In the genomic region with DNA sequence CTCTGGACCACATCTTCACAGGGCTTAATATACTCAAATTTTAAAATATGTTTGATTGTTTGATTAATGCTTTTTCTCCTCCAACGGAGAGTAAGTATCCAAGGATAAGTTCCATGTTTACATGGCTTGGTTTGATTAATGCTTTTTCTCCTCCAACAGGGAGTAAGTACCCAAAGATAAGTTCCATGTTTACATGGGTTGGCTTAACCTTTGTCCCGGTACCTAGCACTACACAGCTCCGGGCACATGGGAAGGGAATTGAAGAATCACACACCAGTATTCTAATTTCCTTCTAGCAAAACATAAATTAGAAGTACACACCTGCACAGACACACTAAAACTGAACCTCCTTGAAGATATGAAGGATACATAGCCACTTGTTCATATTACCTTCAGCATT, we compare ENCODE assay signal across 26 cellular contexts.
DNase-seq lines count a peak whose midpoint lies in the region; ATAC-seq and TF ChIP-seq lines count a peak whose summit lies in the region.
"Had no signal": no experiment of that assay in that cellular context is flagged by ENCODE, and none has a peak within 500 bp of the region (broad histone marks: within the 10 kb centered on the region; RNA-seq: fewer than 3 reads in every experiment).

No MANE protein-coding gene starts in this region.

- no peak for TF ChIP-seq EP300 in stomach (IDR thresholded peaks at IDR 0.05)

- H3K27ac ChIP-seq in body of pancreas, result peak overlapping the region in 1 of 4 donors; percentile 41
- H3K27ac ChIP-seq in right lobe of liver, result peak overlapping the region in 2 of 3 donors; percentile 22 to 36
- peak overlapping the region in 4 of 5 donors; percentile 27 to 59 (median 48) for H3K27ac ChIP-seq in stomach
- H3K27ac ChIP-seq in left lung, result no peak overlapping the region
- H3K27ac ChIP-seq: 22Rv1, BLaER1, Peyer's patch had no signal

- H3K27me3 ChIP-seq in body of pancreas (no peaks in the 10 kb centered on the region), right lobe of liver (no peaks in the 10 kb centered on the region), stomach (no peaks in the 10 kb centered on the region), left lung (no peaks in the 10 kb centered on the region)
- H3K27me3 ChIP-seq: BLaER1, Peyer's patch had no signal

- TF ChIP-seq CTCF in body of pancreas (IDR thresholded peaks at IDR 0.05) (no peak), right lobe of liver (IDR thresholded peaks at IDR 0.05) (no peak), stomach (IDR thresholded peaks at IDR 0.05) (no peak), left lung (IDR thresholded peaks at IDR 0.05) (no peak)

- H3K27ac Mint-ChIP-seq in activated naive CD8-positive, alpha-beta T cell treated with anti-CD3 and anti-CD28 coated beads for 36 hours, result peak overlapping the region; percentile 17
- no peak overlapping the region for H3K27ac Mint-ChIP-seq in activated naive CD8-positive, alpha-beta T cell treated with anti-CD3 and anti-CD28 coated beads, Interleukin-2, amount 50 U/mL, for 24 hours
- no peak overlapping the region for H3K27ac Mint-ChIP-seq in effector memory CD8-positive, alpha-beta T cell
- H3K27ac Mint-ChIP-seq: CD4-positive, alpha-beta T cell had no signal

- H3K4me1 ChIP-seq in body of pancreas, result peaks cover 26% of the 10 kb centered on the region
- peaks cover 0 to 18% (median 0%) of the 10 kb centered on the region in 4 donors for H3K4me1 ChIP-seq in right lobe of liver
- peaks cover 14 to 69% (median 43%) of the 10 kb centered on the region in 4 donors for H3K4me1 ChIP-seq in stomach
- peaks cover 0 to 7% of the 10 kb centered on the region in 2 donors for H3K4me1 ChIP-seq in left lung

- H3K4me3 Mint-ChIP-seq in activated naive CD8-positive, alpha-beta T cell treated with anti-CD3 and anti-CD28 coated beads for 36 hours, result no peak overlapping the region
- H3K4me3 Mint-ChIP-seq in activated naive CD8-positive, alpha-beta T cell treated with anti-CD3 and anti-CD28 coated beads, Interleukin-2, amount 50 U/mL, for 24 hours, result no peak overlapping the region
- no peak overlapping the region for H3K4me3 Mint-ChIP-seq in effector memory CD8-positive, alpha-beta T cell
- H3K4me3 Mint-ChIP-seq: CD4-positive, alpha-beta T cell had no signal

- DNase-seq in activated naive CD8-positive, alpha-beta T cell treated with anti-CD3 and anti-CD28 coated beads for 36 hours, result no peak
- DNase-seq in activated naive CD8-positive, alpha-beta T cell treated with anti-CD3 and anti-CD28 coated beads, Interleukin-2, amount 50 U/mL, for 24 hours, result no peak
- peak in 1 of 4 donors; percentile 27 for DNase-seq in body of pancreas
- no peak for DNase-seq in right lobe of liver
- no peak for DNase-seq in stomach
- no peak for DNase-seq in left lung
- no peak for DNase-seq in effector memory CD8-positive, alpha-beta T cell
- no peak for DNase-seq in ureter (ENCODE audit: low spot score)
- DNase-seq: ACHN; CD4-positive, alpha-beta T cell; COR-L47; DND-41; GOT3; HCEC 1CT; IMR-90; MV-4-11; NCI-H1417; NCI-H187 treated with DMSO at 0.1 percent for 48 hours; NCI-H2227 treated with DMSO at 0.1 percent for 48 hours; NCI-H510A; NCI-H748 treated with DMSO at 0.1 percent for 48 hours; NK-92 treated with Interleukin-12 subunit alpha and Interleukin-12 subunit beta, amount 100 ng/mL, for 24 hours; Peyer's patch had no signal

- H3K36me3 Mint-ChIP-seq in activated naive CD8-positive, alpha-beta T cell treated with anti-CD3 and anti-CD28 coated beads for 36 hours, result peaks cover 12% of the 10 kb centered on the region
- peaks cover 16% of the 10 kb centered on the region for H3K36me3 Mint-ChIP-seq in activated naive CD8-positive, alpha-beta T cell treated with anti-CD3 and anti-CD28 coated beads, Interleukin-2, amount 50 U/mL, for 24 hours (ENCODE audit: low read depth)
- H3K36me3 Mint-ChIP-seq in effector memory CD8-positive, alpha-beta T cell (ENCODE audit: insufficient read depth), result peaks cover 64% of the 10 kb centered on the region

- H3K36me3 ChIP-seq in body of pancreas (replicated peaks in 1 of 2; ENCODE audit: insufficient read depth in 1 of 2, low read depth in 2 of 2), result peaks cover 0 to 2% of the 10 kb centered on the region in 2 donors
- H3K36me3 ChIP-seq in right lobe of liver, result peaks cover 0 to 2% (median 0%) of the 10 kb centered on the region in 4 donors
- H3K36me3 ChIP-seq in stomach, result peaks cover 0 to 12% (median 5%) of the 10 kb centered on the region in 4 donors
- peaks cover 0 to 26% of the 10 kb centered on the region in 2 donors for H3K36me3 ChIP-seq in left lung

- 20 to 35% methylated on average over 3 of the region's 3 CpGs for WGBS in body of pancreas, 2 donors
- WGBS in right lobe of liver (ENCODE audit: insufficient coverage, low coverage, low lambda C conversion rate, missing lambda C conversion rate), result 19% methylated on average over 3 of the region's 3 CpGs
- 25 to 46% (median 32%) methylated on average over 3 of the region's 3 CpGs for WGBS in stomach, 5 donors

- no peaks in the 10 kb centered on the region for H3K27me3 Mint-ChIP-seq in activated naive CD8-positive, alpha-beta T cell treated with anti-CD3 and anti-CD28 coated beads for 36 hours
- H3K27me3 Mint-ChIP-seq in activated naive CD8-positive, alpha-beta T cell treated with anti-CD3 and anti-CD28 coated beads, Interleukin-2, amount 50 U/mL, for 24 hours, result no peaks in the 10 kb centered on the region
- no peaks in the 10 kb centered on the region for H3K27me3 Mint-ChIP-seq in effector memory CD8-positive, alpha-beta T cell
- H3K27me3 Mint-ChIP-seq: CD4-positive, alpha-beta T cell had no signal

- H3K9me3 ChIP-seq in body of pancreas (no peaks in the 10 kb centered on the region), right lobe of liver (no peaks in the 10 kb centered on the region), stomach (no peaks in the 10 kb centered on the region), left lung (no peaks in the 10 kb centered on the region)
- H3K9me3 ChIP-seq: BLaER1, Peyer's patch had no signal

- intact Hi-C loops in body of pancreas (cut with DNase I), result loop anchor here (10.0 kb wide), 1 partner anchor 164 kb away; no protein-coding TSS in a partner anchor
- intact Hi-C loops in right lobe of liver (cut with DNase I), result loop anchor here (10.0 kb wide), 1 partner anchor 164 kb away; no protein-coding TSS in a partner anchor
- intact Hi-C loops in stomach (cut with DNase I; ENCODE audit: low total_unique reads), result loop anchor here (10.0 kb wide), 1 partner anchor 164 kb away; no protein-coding TSS in a partner anchor
- intact Hi-C loops in left lung (cut with DNase I), result loop anchor here in 1 of 2 donors (10.0 kb wide), 1 partner anchor 164 kb away; no protein-coding TSS in a partner anchor

- TF ChIP-seq POLR2A in body of pancreas (IDR thresholded peaks at IDR 0.05) (no peak), right lobe of liver (IDR thresholded peaks at IDR 0.05) (no peak), stomach (IDR thresholded peaks at IDR 0.05) (no peak)

- H3K4me1 Mint-ChIP-seq in activated naive CD8-positive, alpha-beta T cell treated with anti-CD3 and anti-CD28 coated beads for 36 hours, result peaks cover 25% of the 10 kb centered on the region
- peaks cover 28% of the 10 kb centered on the region for H3K4me1 Mint-ChIP-seq in activated naive CD8-positive, alpha-beta T cell treated with anti-CD3 and anti-CD28 coated beads, Interleukin-2, amount 50 U/mL, for 24 hours
- peaks cover 10 to 23% of the 10 kb centered on the region in 2 donors for H3K4me1 Mint-ChIP-seq in effector memory CD8-positive, alpha-beta T cell (ENCODE audit: low read depth in 2 of 2)

- H3K4me3 ChIP-seq in body of pancreas (no peak overlapping the region), right lobe of liver (no peak overlapping the region), stomach (no peak overlapping the region), left lung (no peak overlapping the region)
- H3K4me3 ChIP-seq: BLaER1, Peyer's patch had no signal

- ATAC-seq in activated naive CD8-positive, alpha-beta T cell treated with anti-CD3 and anti-CD28 coated beads, Interleukin-2, amount 50 U/mL, for 24 hours, result no peak
- peak; percentile 44 for ATAC-seq in body of pancreas
- ATAC-seq in right lobe of liver, result peak; percentile 76 to 92 (median 88)
- ATAC-seq in left lung, result no peak
- no peak for ATAC-seq in effector memory CD8-positive, alpha-beta T cell (replicated peaks)
- ATAC-seq: SK-N-SH treated with all-trans-retinoic acid at 6 μM for 48 hours had no signal

- H3K9me3 Mint-ChIP-seq in activated naive CD8-positive, alpha-beta T cell treated with anti-CD3 and anti-CD28 coated beads for 36 hours, result no peaks in the 10 kb centered on the region
- no peaks in the 10 kb centered on the region for H3K9me3 Mint-ChIP-seq in activated naive CD8-positive, alpha-beta T cell treated with anti-CD3 and anti-CD28 coated beads, Interleukin-2, amount 50 U/mL, for 24 hours
- H3K9me3 Mint-ChIP-seq in effector memory CD8-positive, alpha-beta T cell, result no peaks in the 10 kb centered on the region
- H3K9me3 Mint-ChIP-seq: CD4-positive, alpha-beta T cell had no signal

Comparison
In these comparisons a context has a peak if more than half of its experiments do, and no peak if none do; other contexts are left out.
1. ATAC-seq: peak in body of pancreas (single experiment) and right lobe of liver (4 of 4); none in activated naive CD8-positive, alpha-beta T cell treated with anti-CD3 and anti-CD28 coated beads, Interleukin-2, amount 50 U/mL, for 24 hours (single experiment), left lung (single experiment) and effector memory CD8-positive, alpha-beta T cell (single experiment).
2. H3K27ac ChIP-seq: peak in right lobe of liver (2 of 3) and stomach (4 of 5); none in left lung (0 of 2).